1 cellular context compared by ENCODE assay signal in the genomic region with DNA sequence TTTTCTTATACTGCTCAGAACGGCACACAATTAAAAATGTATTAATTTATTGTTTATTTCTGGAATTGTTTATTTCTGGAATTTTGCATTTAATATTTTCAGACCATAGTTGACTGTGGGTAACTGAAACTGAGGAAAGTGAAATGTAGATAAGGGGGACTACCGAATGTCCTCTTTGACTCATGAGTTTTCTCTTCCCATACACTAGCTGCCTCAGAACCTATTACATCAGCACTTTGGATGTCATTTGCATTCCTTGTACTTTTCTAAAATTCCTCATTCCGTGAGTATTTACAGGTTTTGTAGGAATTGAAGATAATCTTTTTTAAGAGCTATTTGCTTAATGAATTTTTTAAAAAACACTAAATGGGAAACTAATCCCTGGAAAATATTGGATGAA.
TF ChIP-seq lines count a peak whose summit lies in the region.

No MANE protein-coding gene starts in this region.

TF ChIP-seq in K562, 482 proteins besides CTCF, POLR2A, EP300 and RAD21 (continued from another document):
- TF ChIP-seq DEAF1 (CRISPR knock-in tag; IDR thresholded peaks at IDR 0.05): no peak
